Comparison of ENCODE assay signal across 12 cellular contexts in genomic region chr1:39981957-39982356, GRCh38. TPM values are rescaled to one million over a fixed set of nuclear protein-coding genes. Genes with fewer than 3 reads are reported as not detected.
DNase-seq lines count a peak whose midpoint lies in the region; ATAC-seq, FAIRE-seq and TF ChIP-seq lines count a peak whose summit lies in the region.
"Had no signal": no experiment of that assay in that cellular context is flagged by ENCODE, and none has a peak within 500 bp of the region (broad histone marks: within the 10 kb centered on the region; RNA-seq: fewer than 3 reads in every experiment).

No MANE protein-coding gene starts in this region.

- H3K9me3 Mint-ChIP-seq in MCF 10A (ENCODE audit: unreplicated experiment), result peaks cover 5% of the 10 kb centered on the region
- H3K9me3 Mint-ChIP-seq: activated T-helper 1 cell treated with anti-CD3 and anti-CD28 coated beads, Interleukin-12 subunit alpha, Interleukin-12 subunit beta, Interleukin-2, Interleukin-4 antibody, amounts not matched to agents 30 ng/mL and 10 ng/mL and 1 ng/mL, durations not matched to agents 14 hours and 24 hours and 36 hours; stimulated activated naive CD8-positive, alpha-beta T cell treated with anti-CD3 and anti-CD28 coated beads, Interleukin-15, Interleukin-2, amounts not matched to agents 100 ng/mL and 50 ng/mL, for 24 hours had no signal

- H3K4me3 ChIP-seq in AG09309 (ENCODE audit: control insufficient read depth, low read depth, low read length), result no peak overlapping the region
- H3K4me3 ChIP-seq: BLaER1 treated with 17β-estradiol and CSF1 and Interleukin-3, amounts not matched to agents 10 nM and 100 nM had no signal

- H3K27ac Mint-ChIP-seq in MCF 10A (ENCODE audit: low read depth, unreplicated experiment), result peak overlapping the region; percentile 78
- H3K27ac Mint-ChIP-seq: stimulated activated naive CD8-positive, alpha-beta T cell treated with anti-CD3 and anti-CD28 coated beads, Interleukin-15, Interleukin-2, amounts not matched to agents 100 ng/mL and 50 ng/mL, for 24 hours had no signal

- no TSS peak for BruUV-seq in MCF 10A (replicated peaks; lab: Mats Ljungman, UMichigan)

- DNase-seq in AG09309 (ENCODE audit: low read depth), result peak; percentile 52
- peak; percentile 58 for DNase-seq in HTR-8/SVneo (ENCODE audit: insufficient read length, low spot score)
- DNase-seq in MCF 10A (ENCODE audit: unreplicated experiment), result peak; percentile 69
- DNase-seq in kidney tubule cell (ENCODE audit: low spot score), result peak; percentile 93
- DNase-seq in D341Med (ENCODE audit: low spot score), result no peak
- DNase-seq in NCI-H748 treated with DMSO at 0.1 percent for 48 hours (lab: John Stamatoyannopoulos, UW), result no peak
- DNase-seq: stimulated activated CD4-positive, alpha-beta T cell treated with anti-CD3 and anti-CD28 coated beads, Interleukin-12 subunit alpha, Interleukin-12 subunit beta, amount 100 ng/mL, for 4 hours had no signal

- no peaks in the 10 kb centered on the region for H3K27me3 Mint-ChIP-seq in MCF 10A (ENCODE audit: insufficient read depth, unreplicated experiment)
- H3K27me3 Mint-ChIP-seq: stimulated activated naive CD8-positive, alpha-beta T cell treated with anti-CD3 and anti-CD28 coated beads, Interleukin-15, Interleukin-2, amounts not matched to agents 100 ng/mL and 50 ng/mL, for 24 hours had no signal

- peak; percentile 20 for FAIRE-seq in HTR-8/SVneo (lab: Jason Lieb, UNC)

- CTCF ChIA-PET in MCF 10A (lab: Yijun Ruan, JAX), result interaction anchor here (0.6 to 1.3 kb wide), 5 partner anchors 46 to 163 kb away, joined by 3 to 10 read pairs (median 4); partner anchors contain the start of gene MYCL

- peak overlapping the region; percentile 11 for H3K4me3 Mint-ChIP-seq in MCF 10A (ENCODE audit: unreplicated experiment)
- H3K4me3 Mint-ChIP-seq: activated T-helper 1 cell treated with anti-CD3 and anti-CD28 coated beads, Interleukin-12 subunit alpha, Interleukin-12 subunit beta, Interleukin-2, Interleukin-4 antibody, amounts not matched to agents 30 ng/mL and 10 ng/mL and 1 ng/mL, durations not matched to agents 14 hours and 24 hours and 36 hours; stimulated activated naive CD8-positive, alpha-beta T cell treated with anti-CD3 and anti-CD28 coated beads, Interleukin-15, Interleukin-2, amounts not matched to agents 100 ng/mL and 50 ng/mL, for 24 hours had no signal

- peaks cover 5% of the 10 kb centered on the region for H3K36me3 Mint-ChIP-seq in MCF 10A (ENCODE audit: insufficient read depth, unreplicated experiment)

- POLR2A ChIA-PET in MCF 10A (lab: Yijun Ruan, JAX), result interaction anchor here (0.5 to 1.2 kb wide), 10 partner anchors 10 to 58 kb away, joined by 3 to 6 read pairs (median 4); partner anchors contain the start of gene CAP1

- intact Hi-C loops in MCF 10A (cut with micrococcal nuclease), result loop anchor here (5.0 kb wide), 1 partner anchor 35 kb away; no protein-coding TSS in a partner anchor

- H3K4me1 Mint-ChIP-seq in MCF 10A (ENCODE audit: insufficient read depth, unreplicated experiment), result peaks cover 26% of the 10 kb centered on the region

- TF ChIP-seq CTCF in AG09309 (IDR thresholded peaks at IDR 0.05; ENCODE audit: control insufficient read depth, insufficient read depth, low read depth, low read length, missing control alignments) (no peak), MCF 10A (IDR thresholded peaks at IDR 0.05; ENCODE audit: unreplicated experiment) (no peak)

- ATAC-seq in GM21529 (IDR thresholded peaks at IDR 0.05; ENCODE audit: unreplicated experiment) (no peak), GM18858 (IDR thresholded peaks at IDR 0.05; ENCODE audit: unreplicated experiment) (no peak)

RNA-seq across cellular contexts. Expression of gene MFSD2A, which starts 27.0 kb away (rescaled TPM):
- total RNA-seq in MCF 10A (2022), result 49.1 and 52.9 TPM in 2 replicates

RNA-seq across cellular contexts. Expression of gene CAP1, which starts 58.6 kb away (rescaled TPM):
- total RNA-seq in MCF 10A (2022), result 297 and 339 TPM in 2 replicates

Comparison
In these comparisons a context has a peak if more than half of its experiments do, and no peak if none do; other contexts are left out.
1. DNase-seq: peak in AG09309 (single experiment), HTR-8/SVneo (single experiment), MCF 10A (single experiment) and kidney tubule cell (single experiment); none in D341Med (single experiment) and NCI-H748 treated with DMSO at 0.1 percent for 48 hours (single experiment).